1 cellular context compared by ENCODE assay signal in genomic region chr14:92748259-92749016, GRCh38.
TF ChIP-seq lines count a peak whose summit lies in the region.

Gene LGMN (minus strand): TSS chr14:92748627. CDS start chr14:92732786, 15,841 bp downstream.

TF ChIP-seq in WTC11, 78 proteins besides CTCF, POLR2A, EP300 and RAD21 (continued from another document):
- TF ChIP-seq USF1 (CRISPR knock-in tag; IDR thresholded peaks at IDR 0.05) (peak; percentile 71; the same call in 1 of the 2 replicates), ZSCAN18 (CRISPR knock-in tag; IDR thresholded peaks at IDR 0.05) (no peak), ZNF671 (CRISPR knock-in tag; IDR thresholded peaks at IDR 0.05) (no peak), FOXJ3 (CRISPR knock-in tag; IDR thresholded peaks at IDR 0.05; ENCODE audit: borderline replicate concordance) (no peak), AFF4 (CRISPR knock-in tag; IDR thresholded peaks at IDR 0.05; ENCODE audit: borderline replicate concordance) (peak; percentile 69; the same call in 1 of the 2 replicates), E2F4 (CRISPR knock-in tag; IDR thresholded peaks at IDR 0.05; ENCODE audit: borderline replicate concordance, low read depth) (no peak), ZNF263 (CRISPR knock-in tag; IDR thresholded peaks at IDR 0.05; ENCODE audit: low read depth) (no peak), PREB (CRISPR knock-in tag; IDR thresholded peaks at IDR 0.05; ENCODE audit: borderline replicate concordance) (0 out of 2 replicates have a peak, but pooled peaks have one; percentile 42), ATF6 (CRISPR knock-in tag; IDR thresholded peaks at IDR 0.05) (no peak), ZNF317 (CRISPR knock-in tag; IDR thresholded peaks at IDR 0.05; ENCODE audit: borderline replicate concordance, low read depth) (no peak), NR3C1 (CRISPR knock-in tag; conservative IDR thresholded peaks at IDR 0.05; ENCODE audit: low read depth) (no peak), ELF4 (CRISPR knock-in tag; IDR thresholded peaks at IDR 0.05; ENCODE audit: low read depth) (no peak), ATF1 (CRISPR knock-in tag; IDR thresholded peaks at IDR 0.05) (no peak), NFYB (CRISPR knock-in tag; conservative IDR thresholded peaks at IDR 0.05; ENCODE audit: low read depth) (peak; percentile 53), PRRX2 (CRISPR knock-in tag; IDR thresholded peaks at IDR 0.05) (no peak), FOXP4 (CRISPR knock-in tag; IDR thresholded peaks at IDR 0.05) (peak; percentile 59; the same call in 1 of the 2 replicates), ZNF121 (CRISPR knock-in tag; IDR thresholded peaks at IDR 0.05) (no peak), TP53 (CRISPR knock-in tag; IDR thresholded peaks at IDR 0.05) (no peak), ZNF281 (CRISPR knock-in tag; IDR thresholded peaks at IDR 0.05) (0 out of 2 replicates have a peak, but pooled peaks have one; percentile 32), MYBL2 (CRISPR knock-in tag; IDR thresholded peaks at IDR 0.05) (peak; percentile 70; the same call in 1 of the 2 replicates), USF2 (CRISPR knock-in tag; IDR thresholded peaks at IDR 0.05) (peak; percentile 43; the same call in 1 of the 2 replicates), ZNF138 (CRISPR knock-in tag; conservative IDR thresholded peaks at IDR 0.05) (no peak), RELA (CRISPR knock-in tag; IDR thresholded peaks at IDR 0.05; ENCODE audit: borderline replicate concordance) (no peak), RORB (CRISPR knock-in tag; IDR thresholded peaks at IDR 0.05) (no peak), ERG (CRISPR knock-in tag; IDR thresholded peaks at IDR 0.05) (no peak), NR2C2 (CRISPR knock-in tag; IDR thresholded peaks at IDR 0.05) (no peak), FOXP1 (CRISPR knock-in tag; IDR thresholded peaks at IDR 0.05; ENCODE audit: borderline replicate concordance) (peak; percentile 92), ZBTB43 (CRISPR knock-in tag; IDR thresholded peaks at IDR 0.05) (0 out of 2 replicates have a peak, but pooled peaks have one; percentile 79), IRF1 (CRISPR knock-in tag; IDR thresholded peaks at IDR 0.05) (no peak), SOX15 (CRISPR knock-in tag; IDR thresholded peaks at IDR 0.05) (no peak), SP1 (CRISPR knock-in tag; conservative IDR thresholded peaks at IDR 0.05) (peak; percentile 87), ZNF416 (CRISPR knock-in tag; IDR thresholded peaks at IDR 0.05) (0 out of 2 replicates have a peak, but pooled peaks have one; percentile 26), ESRRA (CRISPR knock-in tag; IDR thresholded peaks at IDR 0.05; ENCODE audit: borderline replicate concordance) (no peak)
